In the genomic region with DNA sequence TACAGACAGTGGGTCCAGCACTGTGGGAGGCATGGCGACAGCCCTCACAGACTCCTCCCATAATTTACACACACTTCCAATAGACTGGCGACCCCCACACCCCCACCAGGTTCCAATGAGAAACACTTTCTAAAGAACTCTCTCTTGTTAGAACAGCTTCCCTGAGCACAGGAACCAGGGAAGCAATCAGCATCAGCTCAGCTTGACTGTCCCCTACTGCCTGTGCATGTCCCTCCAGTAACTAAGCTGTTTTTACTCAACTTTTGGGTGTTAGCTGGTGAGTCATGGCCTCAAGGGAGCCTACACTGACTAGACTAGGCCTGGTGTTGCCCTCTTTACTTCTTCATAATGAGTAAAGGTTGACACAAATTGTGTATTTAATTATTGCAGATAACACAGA, we compare ENCODE assay signal across 12 cellular contexts. TPM values are rescaled to one million over a fixed set of nuclear protein-coding genes. Genes with fewer than 3 reads are reported as not detected.
A peak's percentile ranks its signal among the peaks of the same experiment; 100 is the strongest.
DNase-seq lines count a peak whose midpoint lies in the region; ATAC-seq, FAIRE-seq and TF ChIP-seq lines count a peak whose summit lies in the region.
"Had no signal": no experiment of that assay in that cellular context is flagged by ENCODE, and none has a peak within 500 bp of the region (broad histone marks: within the 10 kb centered on the region; RNA-seq: fewer than 3 reads in every experiment).

No MANE protein-coding gene starts in this region.

- peak in 1 of 3 experiments; percentile 28; a peak in 1 of 6 replicates for TF ChIP-seq CTCF in GM12878 (IDR thresholded peaks at IDR 0.05 in 2 of 3, conservative IDR thresholded peaks at IDR 0.05 in 1 of 3; ENCODE audit: control insufficient read depth in 2 of 3, extremely low read depth in 1 of 3, insufficient read depth in 1 of 3, low read depth in 3 of 3, low read length in 3 of 3)

- ATAC-seq in Right ventricle myocardium superior (ENCODE audit: poor library complexity), result peak; percentile 53
- peak; percentile 16 for ATAC-seq in HG03469 (IDR thresholded peaks at IDR 0.05; ENCODE audit: unreplicated experiment)
- peak; percentile 45 for ATAC-seq in GM12878
- peak; percentile 70 for ATAC-seq in stimulated activated naive CD8-positive, alpha-beta T cell treated with anti-CD3 and anti-CD28 coated beads, Interleukin-15, amount 100 ng/mL, for 72 hours
- ATAC-seq in SK-N-SH treated with all-trans-retinoic acid at 6 μM for 48 hours, result no peak
- no peak for ATAC-seq in GM19467 (IDR thresholded peaks at IDR 0.05; ENCODE audit: unreplicated experiment)
- ATAC-seq: HCT116 had no signal

- H3K27me3 ChIP-seq in GM12878 (replicated peaks in 1 of 2; ENCODE audit: control insufficient read depth in 2 of 2, insufficient read depth in 2 of 2, low read length in 1 of 2), result no peaks in the 10 kb centered on the region

- H3K9me3 ChIP-seq in GM12878 (replicated peaks; ENCODE audit: control insufficient read depth, insufficient read depth, low read length), result peaks cover 3% of the 10 kb centered on the region; the same call in 1 of the 3 replicates

- H3K27me3 Mint-ChIP-seq in stimulated activated naive CD8-positive, alpha-beta T cell treated with anti-CD3 and anti-CD28 coated beads, Interleukin-15, amount 100 ng/mL, for 72 hours, result no peaks in the 10 kb centered on the region
- H3K27me3 Mint-ChIP-seq: CD4-positive, CD25-positive, alpha-beta regulatory T cell had no signal

- no peak for TF ChIP-seq POLR2A in GM12878 (IDR thresholded peaks at IDR 0.05; ENCODE audit: low read depth, low read length)

- SMC1A ChIA-PET in GM12878 (lab: Charles Lee; ENCODE audit: uncharacterized antibody, unreplicated experiment), result interaction anchor here (0.6 to 14.0 kb wide), 23 partner anchors 8 to 664 kb away, joined by 3 to 337 read pairs (median 4); partner anchors contain the start of genes HERPUD2 and SEPTIN7

- peak overlapping the region; percentile 26; the same call in 1 of the 2 replicates for H3K4me3 ChIP-seq in GM12878

- peak overlapping the region; percentile 88 for H3K4me2 ChIP-seq in GM12878 (ENCODE audit: control insufficient read depth, insufficient read depth)

- H4K20me1 ChIP-seq in GM12878 (ENCODE audit: control insufficient read depth, insufficient read depth), result no peaks in the 10 kb centered on the region

- peak overlapping the region; percentile 5; the same call in 1 of the 2 replicates for H2AFZ ChIP-seq in GM12878 (ENCODE audit: control insufficient read depth, low read depth, low read length)

- POLR2A ChIA-PET in GM12878 (lab: Charles Lee), result interaction anchor here (1.0 to 8.4 kb wide), 7 partner anchors 11 to 74 kb away, joined by 4 to 124 read pairs (median 6); partner anchors contain the start of genes HERPUD2 and SEPTIN7

- H3K9me3 Mint-ChIP-seq in stimulated activated naive CD8-positive, alpha-beta T cell treated with anti-CD3 and anti-CD28 coated beads, Interleukin-15, amount 100 ng/mL, for 72 hours, result peaks cover 4 to 6% of the 10 kb centered on the region in 2 donors

- no TSS peak for BruUV-seq in GM12878 (replicated peaks; lab: Mats Ljungman, UMichigan)

- peaks cover 5% of the 10 kb centered on the region for H3K79me2 ChIP-seq in GM12878 (ENCODE audit: control insufficient read depth, insufficient read depth, low read length)

- no peak for FAIRE-seq in GM12878 (lab: Jason Lieb, UNC)

- in situ Hi-C loops in GM12878 (cut with MboI), result loop anchor here (10.0 kb wide), 1 partner anchor 1617 kb away; no protein-coding TSS in a partner anchor

- no peak for TF ChIP-seq RAD21 in GM12878 (IDR thresholded peaks at IDR 0.05; ENCODE audit: insufficient read depth, low read depth, low read length)

- peaks cover 80% of the 10 kb centered on the region for H3K4me1 Mint-ChIP-seq in stimulated activated naive CD8-positive, alpha-beta T cell treated with anti-CD3 and anti-CD28 coated beads, Interleukin-15, amount 100 ng/mL, for 72 hours

- RAD21 ChIA-PET in GM12878 (lab: Charles Lee; ENCODE audit: unreplicated experiment), result interaction anchor here (0.5 to 11.5 kb wide), 13 partner anchors 13 to 970 kb away, joined by 3 to 273 read pairs (median 8); partner anchors contain the start of genes HERPUD2 and SEPTIN7

- intact Hi-C loops in Right ventricle myocardium superior (cut with DNase I) (no loop called here), cardiac septum (cut with DNase I) (no loop called here), GM12878 (cut with micrococcal nuclease; ENCODE audit: unreplicated experiment) (loop anchor here (5.0 to 10.0 kb wide), 3 partner anchors 180 to 973 kb away; no protein-coding TSS in a partner anchor)

- peak overlapping the region; percentile 95 for H3K27ac ChIP-seq in GM12878 (ENCODE audit: control insufficient read depth, insufficient read depth)
- H3K27ac ChIP-seq: WERI-Rb-1 had no signal

- no peak overlapping the region for H3K4me3 Mint-ChIP-seq in stimulated activated naive CD8-positive, alpha-beta T cell treated with anti-CD3 and anti-CD28 coated beads, Interleukin-15, amount 100 ng/mL, for 72 hours
- H3K4me3 Mint-ChIP-seq: CD4-positive, CD25-positive, alpha-beta regulatory T cell had no signal

- no peak for DNase-seq in Right ventricle myocardium superior
- DNase-seq in cardiac septum (ENCODE audit: low spot score), result no peak
- no peak for DNase-seq in GM12878 (ENCODE audit: low read depth, low spot score)
- peak; percentile 43 to 47 for DNase-seq in stimulated activated naive CD8-positive, alpha-beta T cell treated with anti-CD3 and anti-CD28 coated beads, Interleukin-15, amount 100 ng/mL, for 72 hours
- no peak for DNase-seq in NCI-H1092 (lab: John Stamatoyannopoulos, UW)
- DNase-seq: mesendoderm, WERI-Rb-1 had no signal

- CTCF ChIA-PET in GM12878 (lab: Yijun Ruan, JAX), result interaction anchor here (0.9 to 10.1 kb wide), 12 partner anchors 13 to 180 kb away, joined by 3 to 211 read pairs (median 6); partner anchors contain the start of genes HERPUD2 and SEPTIN7

- WGBS in GM12878 (ENCODE audit: insufficient coverage, insufficient replicate concordance, low lambda C conversion rate, missing lambda C conversion rate), result 0% methylated on average over 2 of the region's 2 CpGs

- H3K9ac ChIP-seq in GM12878 (ENCODE audit: control insufficient read depth, insufficient read depth, low read length), result peak overlapping the region; percentile 49; the same call in 1 of the 2 replicates

- peak in 1 of 2 experiments; percentile 48; a peak in 1 of 4 replicates for TF ChIP-seq EP300 in GM12878 (IDR thresholded peaks at IDR 0.05; ENCODE audit: borderline replicate concordance in 1 of 2, control insufficient read depth in 1 of 2, low read depth in 2 of 2, low read length in 2 of 2)

- peaks cover 68% of the 10 kb centered on the region for H3K4me1 ChIP-seq in GM12878 (ENCODE audit: control insufficient read depth, insufficient read depth, low read length)

- no peak overlapping the region for H3K27ac Mint-ChIP-seq in stimulated activated naive CD8-positive, alpha-beta T cell treated with anti-CD3 and anti-CD28 coated beads, Interleukin-15, amount 100 ng/mL, for 72 hours

- no peaks in the 10 kb centered on the region for H3K36me3 ChIP-seq in GM12878 (ENCODE audit: control insufficient read depth in 2 of 2, insufficient read depth in 2 of 2, low read length in 1 of 2)
- H3K36me3 ChIP-seq: WERI-Rb-1 had no signal

TF ChIP-seq in GM12878, 131 proteins besides CTCF, POLR2A, EP300 and RAD21 (continues in another document):
- TF ChIP-seq IKZF2 (IDR thresholded peaks at IDR 0.05), result 0 out of 4 replicates have a peak, but pooled peaks of 1 of the 2 experiments have one; percentile 37
- TF ChIP-seq IRF4 (IDR thresholded peaks at IDR 0.05; ENCODE audit: low read depth, low read length), result no peak
- no peak for TF ChIP-seq BHLHE40 (IDR thresholded peaks at IDR 0.05; ENCODE audit: borderline replicate concordance in 1 of 2, low read depth in 2 of 2, low read length in 1 of 2)

TF ChIP-seq in SK-N-SH treated with all-trans-retinoic acid at 6 μM for 48 hours, 23 proteins besides CTCF, POLR2A, EP300 and RAD21 (continues in another document):
- TF ChIP-seq TCF4 (CRISPR knock-in tag; IDR thresholded peaks at IDR 0.05; ENCODE audit: borderline replicate concordance) (no peak), ZC3H10 (CRISPR knock-in tag; IDR thresholded peaks at IDR 0.05) (no peak)

RNA-seq across cellular contexts. Expression of gene HERPUD2, which starts 32.6 kb away (rescaled TPM):
- total RNA-seq in Right ventricle myocardium superior, result 13.5 TPM
- total RNA-seq in cardiac septum, result 17.5 TPM
- total RNA-seq in GM12878 (2013; cell fraction: nucleolus; rRNA removed), result 31.4 and 31.7 TPM in 2 replicates
- 14.2 and 15.0 TPM in 2 replicates for total RNA-seq in GM12878 (2014; rRNA removed)
- total RNA-seq in GM12878 (2014; rRNA removed; fragmentation: Illumina TruSeq; extraction: Trizol), result 12.2 and 12.3 TPM in 2 replicates
- 13.0 and 13.3 TPM in 2 replicates for total RNA-seq in GM12878 (2021)
- 7.0 TPM for polyA plus RNA-seq in GM12878 (2011; ENCODE audit: low read depth)
- 48.6 and 69.6 TPM in 2 replicates for polyA plus RNA-seq in GM12878 (2011; rRNA removed)
- 58.5 and 63.7 TPM in 2 replicates for polyA plus RNA-seq in GM12878 (2011; cell fraction: cytosol; rRNA removed)
- 22.7 and 30.8 TPM in 2 replicates for polyA plus RNA-seq in GM12878 (2011; cell fraction: nucleus; rRNA removed)
- 9.0 and 13.7 TPM in 2 replicates for polyA plus RNA-seq in GM12878 (2012)
- polyA plus RNA-seq in GM12878 (2014; fragmentation: Illumina TruSeq; extraction: Trizol), result 18.7 and 19.4 TPM in 2 replicates
- 1 to 10 TPM; 4.7 to 6.8 TPM for polyA plus RNA-seq in GM12878 (2014; fragmentation: Nextera tagmentation; extraction: Ambion mirVana)
- 14.4 TPM in 2 replicates for polyA plus RNA-seq in GM12878 (2014; rRNA removed)
- polyA plus RNA-seq in GM12878 (2016; fragmentation: Nextera tagmentation; extraction: Ambion mirVana), result 10 to 100 TPM; 13.7 to 15.2 TPM
- polyA minus RNA-seq in GM12878 (2011; rRNA and poly(A)+ RNA removed), result 89.5 and 97.7 TPM in 2 replicates
- 22.2 and 25.8 TPM in 2 replicates for polyA minus RNA-seq in GM12878 (2011; cell fraction: cytosol; rRNA and poly(A)+ RNA removed)
- 44.2 and 67.9 TPM in 2 replicates for polyA minus RNA-seq in GM12878 (2011; cell fraction: nucleus; rRNA and poly(A)+ RNA removed)

Comparison
In these comparisons a context has a peak if more than half of its experiments do, and no peak if none do; other contexts are left out.
1. ATAC-seq: peak in Right ventricle myocardium superior (single experiment), HG03469 (single experiment), GM12878 (single experiment) and stimulated activated naive CD8-positive, alpha-beta T cell treated with anti-CD3 and anti-CD28 coated beads, Interleukin-15, amount 100 ng/mL, for 72 hours (single experiment); none in SK-N-SH treated with all-trans-retinoic acid at 6 μM for 48 hours (single experiment) and GM19467 (single experiment).
2. DNase-seq: peak in stimulated activated naive CD8-positive, alpha-beta T cell treated with anti-CD3 and anti-CD28 coated beads, Interleukin-15, amount 100 ng/mL, for 72 hours (2 of 2); none in Right ventricle myocardium superior (single experiment), cardiac septum (single experiment), GM12878 (single experiment) and NCI-H1092 (single experiment).